Comparison of ENCODE assay signal across 4 cellular contexts in the genomic region with DNA sequence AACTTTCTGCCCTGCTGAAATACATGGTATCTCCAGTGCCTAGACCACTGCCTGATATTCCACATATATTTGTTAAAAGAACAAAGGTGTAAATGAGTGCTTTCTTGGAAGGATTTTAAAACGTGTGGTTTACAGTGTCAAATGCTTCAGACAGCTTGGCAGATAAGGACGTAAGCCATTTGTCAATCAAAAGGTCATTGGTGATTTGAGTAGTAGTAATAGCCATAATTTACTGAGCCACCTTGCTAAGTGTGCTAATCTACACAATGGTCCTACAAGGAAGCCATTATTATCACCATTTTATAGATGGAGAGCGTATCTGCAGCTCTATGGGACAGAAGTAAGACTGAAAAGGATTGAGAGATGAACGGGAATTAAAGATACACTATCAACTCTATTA.
"Had no signal": no experiment of that assay in that cellular context is flagged by ENCODE, and none has a peak within 500 bp of the region (broad histone marks: within the 10 kb centered on the region; RNA-seq: fewer than 3 reads in every experiment).

No MANE protein-coding gene starts in this region.

- DNase-seq: IMR-90 had no signal

- H3K27me3 Mint-ChIP-seq: IgD-negative memory B cell had no signal

- H3K27ac Mint-ChIP-seq: IgD-negative memory B cell had no signal

- H3K27ac ChIP-seq: HL-60 had no signal

- H3K4me3 ChIP-seq: K562 had no signal

- H3K4me3 Mint-ChIP-seq: IgD-negative memory B cell had no signal

- H3K4me1 Mint-ChIP-seq: IgD-negative memory B cell had no signal
